In the genomic region with DNA sequence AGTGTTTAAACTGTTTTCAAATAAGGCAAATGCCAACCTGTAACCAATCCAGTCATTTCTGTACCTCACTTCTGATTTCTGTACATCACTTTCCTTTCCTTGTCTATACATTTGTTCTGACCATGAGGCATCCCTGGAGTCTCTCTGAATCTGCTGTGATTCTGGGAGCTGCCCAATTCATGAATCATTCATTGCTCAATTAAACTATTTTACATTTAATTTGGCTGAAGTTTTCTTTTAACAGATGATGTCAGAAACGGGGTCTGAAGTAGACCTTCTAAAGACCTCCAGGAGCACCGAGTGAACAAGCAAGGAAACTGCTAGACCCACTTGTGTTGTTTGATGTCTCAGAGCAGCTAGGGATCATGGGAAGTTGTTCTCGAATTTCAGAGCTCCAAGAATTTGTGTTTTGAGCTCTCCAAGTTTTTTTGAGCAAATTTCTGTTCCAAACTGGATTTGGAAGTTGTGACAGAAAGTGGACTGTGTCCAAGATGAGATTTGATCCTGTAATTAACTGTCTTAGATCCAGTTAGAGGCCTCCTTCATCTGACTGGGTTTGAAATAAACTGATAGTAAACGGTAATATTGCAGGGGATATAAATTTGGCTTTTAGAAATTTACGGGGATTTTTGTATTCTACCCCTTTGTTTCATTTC, we compare ENCODE assay signal across 1 cellular context.
TF ChIP-seq lines count a peak whose summit lies in the region.

No MANE protein-coding gene starts in this region.

TF ChIP-seq in SK-N-SH treated with all-trans-retinoic acid at 6 μM for 48 hours, 23 proteins besides CTCF, POLR2A, EP300 and RAD21 (continued from another document):
- TF ChIP-seq PATZ1 (CRISPR knock-in tag; IDR thresholded peaks at IDR 0.05; ENCODE audit: borderline replicate concordance): no peak
- no peak for TF ChIP-seq TCF4 (CRISPR knock-in tag; IDR thresholded peaks at IDR 0.05; ENCODE audit: borderline replicate concordance)
- TF ChIP-seq GLIS3 (CRISPR knock-in tag; IDR thresholded peaks at IDR 0.05): no peak
- no peak for TF ChIP-seq ZNF70 (CRISPR knock-in tag; IDR thresholded peaks at IDR 0.05)
- no peak for TF ChIP-seq OSR1 (CRISPR knock-in tag; IDR thresholded peaks at IDR 0.05)
- no peak for TF ChIP-seq RARB (CRISPR knock-in tag; IDR thresholded peaks at IDR 0.05)
- no peak for TF ChIP-seq PPARA (CRISPR knock-in tag; IDR thresholded peaks at IDR 0.05; ENCODE audit: borderline replicate concordance)
- TF ChIP-seq SNAI2 (CRISPR knock-in tag; IDR thresholded peaks at IDR 0.05): no peak
- no peak for TF ChIP-seq ARNTL (CRISPR knock-in tag; IDR thresholded peaks at IDR 0.05; ENCODE audit: borderline replicate concordance, low read depth)
- TF ChIP-seq ZFP30 (CRISPR knock-in tag; IDR thresholded peaks at IDR 0.05): no peak
- TF ChIP-seq, protein P1, sequence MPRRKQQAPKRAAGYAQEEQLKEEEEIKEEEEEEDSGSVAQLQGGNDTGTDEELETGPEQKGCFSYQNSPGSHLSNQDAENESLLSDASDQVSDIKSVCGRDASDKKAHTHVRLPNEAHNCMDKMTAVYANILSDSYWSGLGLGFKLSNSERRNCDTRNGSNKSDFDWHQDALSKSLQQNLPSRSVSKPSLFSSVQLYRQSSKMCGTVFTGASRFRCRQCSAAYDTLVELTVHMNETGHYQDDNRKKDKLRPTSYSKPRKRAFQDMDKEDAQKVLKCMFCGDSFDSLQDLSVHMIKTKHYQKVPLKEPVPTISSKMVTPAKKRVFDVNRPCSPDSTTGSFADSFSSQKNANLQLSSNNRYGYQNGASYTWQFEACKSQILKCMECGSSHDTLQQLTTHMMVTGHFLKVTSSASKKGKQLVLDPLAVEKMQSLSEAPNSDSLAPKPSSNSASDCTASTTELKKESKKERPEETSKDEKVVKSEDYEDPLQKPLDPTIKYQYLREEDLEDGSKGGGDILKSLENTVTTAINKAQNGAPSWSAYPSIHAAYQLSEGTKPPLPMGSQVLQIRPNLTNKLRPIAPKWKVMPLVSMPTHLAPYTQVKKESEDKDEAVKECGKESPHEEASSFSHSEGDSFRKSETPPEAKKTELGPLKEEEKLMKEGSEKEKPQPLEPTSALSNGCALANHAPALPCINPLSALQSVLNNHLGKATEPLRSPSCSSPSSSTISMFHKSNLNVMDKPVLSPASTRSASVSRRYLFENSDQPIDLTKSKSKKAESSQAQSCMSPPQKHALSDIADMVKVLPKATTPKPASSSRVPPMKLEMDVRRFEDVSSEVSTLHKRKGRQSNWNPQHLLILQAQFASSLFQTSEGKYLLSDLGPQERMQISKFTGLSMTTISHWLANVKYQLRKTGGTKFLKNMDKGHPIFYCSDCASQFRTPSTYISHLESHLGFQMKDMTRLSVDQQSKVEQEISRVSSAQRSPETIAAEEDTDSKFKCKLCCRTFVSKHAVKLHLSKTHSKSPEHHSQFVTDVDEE (CRISPR knock-in tag; IDR thresholded peaks at IDR 0.05): no peak
- TF ChIP-seq ZFP3 (CRISPR knock-in tag; IDR thresholded peaks at IDR 0.05): no peak
TF ChIP-seq in SK-N-SH treated with all-trans-retinoic acid at 6 μM for 48 hours: peak in this region for 0.
